Comparison of ENCODE assay signal across 1 cellular context in the genomic region with DNA sequence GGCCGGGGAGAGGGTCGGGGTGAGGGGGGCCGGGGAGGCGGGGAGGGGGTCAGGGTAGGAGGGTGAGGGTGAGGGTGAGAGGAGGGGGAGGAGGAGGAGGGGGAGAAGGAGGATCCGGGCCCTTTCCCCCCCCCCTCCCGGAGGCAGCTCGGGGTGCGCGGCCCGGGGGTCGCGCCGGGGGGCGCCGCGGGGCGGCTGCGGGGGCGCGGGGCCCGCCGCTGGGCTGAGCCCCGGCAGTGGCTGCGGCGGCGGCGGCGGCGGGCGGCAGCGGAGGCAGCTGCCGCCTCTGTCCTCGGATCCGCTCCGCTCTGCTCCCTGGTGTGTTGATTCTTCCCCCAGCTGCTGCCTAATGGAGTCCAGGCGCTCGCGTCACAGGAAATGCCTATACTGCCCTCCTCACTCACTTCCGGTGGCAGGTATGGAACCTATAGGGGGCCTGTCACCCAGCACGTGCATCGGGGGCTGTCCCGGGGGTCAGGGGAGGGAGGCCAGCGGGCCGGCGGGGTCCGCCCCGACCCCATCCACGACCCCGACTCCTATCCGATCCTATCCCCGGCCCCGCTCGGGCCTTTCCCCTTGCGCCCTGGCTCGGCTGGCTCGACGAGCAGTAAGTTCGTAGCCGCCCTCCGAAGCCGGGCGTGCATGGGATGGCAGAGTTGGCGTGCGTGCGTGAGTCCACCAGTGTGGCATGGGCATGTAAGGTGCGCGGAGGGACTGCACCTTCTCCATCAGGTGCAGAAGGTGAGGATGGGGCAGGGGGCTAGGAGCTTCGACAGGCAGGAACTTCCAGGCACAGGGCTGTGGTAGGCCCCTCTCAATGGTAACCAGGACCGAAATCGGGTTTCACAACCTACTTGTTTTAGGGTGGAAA.
TF ChIP-seq lines count a peak whose summit lies in the region.

A gene (minus strand): TSS at position 351 of the 871 bp plus-strand sequence.

TF ChIP-seq in HEK293, 187 proteins besides CTCF, POLR2A, EP300 and RAD21 (continued from another document and continues in another):
- TF ChIP-seq, protein P1, sequence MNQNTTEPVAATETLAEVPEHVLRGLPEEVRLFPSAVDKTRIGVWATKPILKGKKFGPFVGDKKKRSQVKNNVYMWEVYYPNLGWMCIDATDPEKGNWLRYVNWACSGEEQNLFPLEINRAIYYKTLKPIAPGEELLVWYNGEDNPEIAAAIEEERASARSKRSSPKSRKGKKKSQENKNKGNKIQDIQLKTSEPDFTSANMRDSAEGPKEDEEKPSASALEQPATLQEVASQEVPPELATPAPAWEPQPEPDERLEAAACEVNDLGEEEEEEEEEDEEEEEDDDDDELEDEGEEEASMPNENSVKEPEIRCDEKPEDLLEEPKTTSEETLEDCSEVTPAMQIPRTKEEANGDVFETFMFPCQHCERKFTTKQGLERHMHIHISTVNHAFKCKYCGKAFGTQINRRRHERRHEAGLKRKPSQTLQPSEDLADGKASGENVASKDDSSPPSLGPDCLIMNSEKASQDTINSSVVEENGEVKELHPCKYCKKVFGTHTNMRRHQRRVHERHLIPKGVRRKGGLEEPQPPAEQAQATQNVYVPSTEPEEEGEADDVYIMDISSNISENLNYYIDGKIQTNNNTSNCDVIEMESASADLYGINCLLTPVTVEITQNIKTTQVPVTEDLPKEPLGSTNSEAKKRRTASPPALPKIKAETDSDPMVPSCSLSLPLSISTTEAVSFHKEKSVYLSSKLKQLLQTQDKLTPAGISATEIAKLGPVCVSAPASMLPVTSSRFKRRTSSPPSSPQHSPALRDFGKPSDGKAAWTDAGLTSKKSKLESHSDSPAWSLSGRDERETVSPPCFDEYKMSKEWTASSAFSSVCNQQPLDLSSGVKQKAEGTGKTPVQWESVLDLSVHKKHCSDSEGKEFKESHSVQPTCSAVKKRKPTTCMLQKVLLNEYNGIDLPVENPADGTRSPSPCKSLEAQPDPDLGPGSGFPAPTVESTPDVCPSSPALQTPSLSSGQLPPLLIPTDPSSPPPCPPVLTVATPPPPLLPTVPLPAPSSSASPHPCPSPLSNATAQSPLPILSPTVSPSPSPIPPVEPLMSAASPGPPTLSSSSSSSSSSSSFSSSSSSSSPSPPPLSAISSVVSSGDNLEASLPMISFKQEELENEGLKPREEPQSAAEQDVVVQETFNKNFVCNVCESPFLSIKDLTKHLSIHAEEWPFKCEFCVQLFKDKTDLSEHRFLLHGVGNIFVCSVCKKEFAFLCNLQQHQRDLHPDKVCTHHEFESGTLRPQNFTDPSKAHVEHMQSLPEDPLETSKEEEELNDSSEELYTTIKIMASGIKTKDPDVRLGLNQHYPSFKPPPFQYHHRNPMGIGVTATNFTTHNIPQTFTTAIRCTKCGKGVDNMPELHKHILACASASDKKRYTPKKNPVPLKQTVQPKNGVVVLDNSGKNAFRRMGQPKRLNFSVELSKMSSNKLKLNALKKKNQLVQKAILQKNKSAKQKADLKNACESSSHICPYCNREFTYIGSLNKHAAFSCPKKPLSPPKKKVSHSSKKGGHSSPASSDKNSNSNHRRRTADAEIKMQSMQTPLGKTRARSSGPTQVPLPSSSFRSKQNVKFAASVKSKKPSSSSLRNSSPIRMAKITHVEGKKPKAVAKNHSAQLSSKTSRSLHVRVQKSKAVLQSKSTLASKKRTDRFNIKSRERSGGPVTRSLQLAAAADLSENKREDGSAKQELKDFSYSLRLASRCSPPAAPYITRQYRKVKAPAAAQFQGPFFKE (tag by site-specific recombination; IDR thresholded peaks at IDR 0.05; ENCODE audit: borderline replicate concordance), result peak; percentile 86; the same call in 1 of the 2 replicates
- TF ChIP-seq SETDB1 (IDR thresholded peaks at IDR 0.05; ENCODE audit: insufficient read length, low read length) (no peak), ZNF112 (tag by site-specific recombination; IDR thresholded peaks at IDR 0.05) (no peak), ZNF114 (tag by site-specific recombination; IDR thresholded peaks at IDR 0.05) (no peak), ZNF48 (tag by site-specific recombination; IDR thresholded peaks at IDR 0.05) (no peak), ZNF510 (tag by site-specific recombination; IDR thresholded peaks at IDR 0.05; ENCODE audit: insufficient replicate concordance) (no peak), RBAK (tag by site-specific recombination; IDR thresholded peaks at IDR 0.05) (no peak), ZNF354C (tag by site-specific recombination; IDR thresholded peaks at IDR 0.05; ENCODE audit: borderline replicate concordance, low read depth) (no peak), ZNF174 (tag by site-specific recombination; IDR thresholded peaks at IDR 0.05) (no peak), ZNF350 (tag by site-specific recombination; IDR thresholded peaks at IDR 0.05) (no peak), ZNF830 (tag by site-specific recombination; IDR thresholded peaks at IDR 0.05; ENCODE audit: low read depth) (no peak), ZNF24 (tag by site-specific recombination; IDR thresholded peaks at IDR 0.05) (peak; percentile 92), ZNF544 (tag by site-specific recombination; IDR thresholded peaks at IDR 0.05) (no peak), ZNF37A (tag by site-specific recombination; IDR thresholded peaks at IDR 0.05) (no peak), HOXA7 (CRISPR knock-in tag; IDR thresholded peaks at IDR 0.05; ENCODE audit: borderline replicate concordance) (no peak), ZNF266 (tag by site-specific recombination; IDR thresholded peaks at IDR 0.05; ENCODE audit: low read depth) (no peak), ZNF624 (tag by site-specific recombination; IDR thresholded peaks at IDR 0.05) (no peak), ZNF768 (tag by site-specific recombination; IDR thresholded peaks at IDR 0.05) (no peak), ZNF548 (tag by site-specific recombination; IDR thresholded peaks at IDR 0.05) (no peak), ZNF701 (tag by site-specific recombination; IDR thresholded peaks at IDR 0.05) (no peak), ZNF23 (tag by site-specific recombination; IDR thresholded peaks at IDR 0.05; ENCODE audit: borderline replicate concordance) (no peak), ZBTB1 (tag by site-specific recombination; IDR thresholded peaks at IDR 0.05) (0 out of 2 replicates have a peak, but pooled peaks have one; percentile 8), ZNF530 (tag by site-specific recombination; IDR thresholded peaks at IDR 0.05; ENCODE audit: low read depth) (no peak), SP2 (tag by site-specific recombination; IDR thresholded peaks at IDR 0.05) (peak; percentile 92), ZNF561 (tag by site-specific recombination; IDR thresholded peaks at IDR 0.05; ENCODE audit: borderline replicate concordance) (peak; percentile 84; the same call in 1 of the 2 replicates), ZNF433 (tag by site-specific recombination; IDR thresholded peaks at IDR 0.05; ENCODE audit: low read depth) (no peak), ZNF423 (tag by site-specific recombination; IDR thresholded peaks at IDR 0.05) (peak; percentile 62), ZXDB (tag by site-specific recombination; IDR thresholded peaks at IDR 0.05) (peak; percentile 97), ZNF707 (tag by site-specific recombination; IDR thresholded peaks at IDR 0.05) (no peak), ZNF2 (tag by site-specific recombination; IDR thresholded peaks at IDR 0.05) (peak; percentile 98), ZNF248 (tag by site-specific recombination; IDR thresholded peaks at IDR 0.05) (no peak), ZNF629 (tag by site-specific recombination; IDR thresholded peaks at IDR 0.05) (peak; percentile 99), ZNF202 (tag by site-specific recombination; IDR thresholded peaks at IDR 0.05; ENCODE audit: borderline replicate concordance) (no peak), ZSCAN30 (tag by site-specific recombination; IDR thresholded peaks at IDR 0.05) (peak; percentile 96), ZNF274 (IDR thresholded peaks at IDR 0.05; ENCODE audit: low read length) (no peak), ZNF274 (tag by site-specific recombination; IDR thresholded peaks at IDR 0.05; ENCODE audit: borderline replicate concordance) (no peak), ZNF658 (tag by site-specific recombination; IDR thresholded peaks at IDR 0.05) (no peak), ZNF843 (tag by site-specific recombination; IDR thresholded peaks at IDR 0.05) (peak; percentile 80), YY2 (tag by site-specific recombination; IDR thresholded peaks at IDR 0.05) (peak; percentile 83; the same call in 1 of the 2 replicates), ZNF585B (tag by site-specific recombination; IDR thresholded peaks at IDR 0.05) (no peak), KLF8 (tag by site-specific recombination; IDR thresholded peaks at IDR 0.05) (peak; percentile 72), ZNF169 (tag by site-specific recombination; IDR thresholded peaks at IDR 0.05) (no peak)
- TF ChIP-seq, protein P2, sequence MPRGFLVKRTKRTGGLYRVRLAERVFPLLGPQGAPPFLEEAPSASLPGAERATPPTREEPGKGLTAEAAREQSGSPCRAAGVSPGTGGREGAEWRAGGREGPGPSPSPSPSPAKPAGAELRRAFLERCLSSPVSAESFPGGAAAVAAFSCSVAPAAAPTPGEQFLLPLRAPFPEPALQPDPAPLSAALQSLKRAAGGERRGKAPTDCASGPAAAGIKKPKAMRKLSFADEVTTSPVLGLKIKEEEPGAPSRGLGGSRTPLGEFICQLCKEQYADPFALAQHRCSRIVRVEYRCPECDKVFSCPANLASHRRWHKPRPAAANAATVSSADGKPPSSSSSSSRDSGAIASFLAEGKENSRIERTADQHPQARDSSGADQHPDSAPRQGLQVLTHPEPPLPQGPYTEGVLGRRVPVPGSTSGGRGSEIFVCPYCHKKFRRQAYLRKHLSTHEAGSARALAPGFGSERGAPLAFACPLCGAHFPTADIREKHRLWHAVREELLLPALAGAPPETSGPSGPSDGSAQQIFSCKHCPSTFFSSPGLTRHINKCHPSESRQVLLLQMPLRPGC (tag by site-specific recombination; IDR thresholded peaks at IDR 0.05), result peak; percentile 100
- TF ChIP-seq, protein P3, sequence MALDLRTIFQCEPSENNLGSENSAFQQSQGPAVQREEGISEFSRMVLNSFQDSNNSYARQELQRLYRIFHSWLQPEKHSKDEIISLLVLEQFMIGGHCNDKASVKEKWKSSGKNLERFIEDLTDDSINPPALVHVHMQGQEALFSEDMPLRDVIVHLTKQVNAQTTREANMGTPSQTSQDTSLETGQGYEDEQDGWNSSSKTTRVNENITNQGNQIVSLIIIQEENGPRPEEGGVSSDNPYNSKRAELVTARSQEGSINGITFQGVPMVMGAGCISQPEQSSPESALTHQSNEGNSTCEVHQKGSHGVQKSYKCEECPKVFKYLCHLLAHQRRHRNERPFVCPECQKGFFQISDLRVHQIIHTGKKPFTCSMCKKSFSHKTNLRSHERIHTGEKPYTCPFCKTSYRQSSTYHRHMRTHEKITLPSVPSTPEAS (tag by site-specific recombination; IDR thresholded peaks at IDR 0.05), result peak; percentile 48
- TF ChIP-seq, protein P4, sequence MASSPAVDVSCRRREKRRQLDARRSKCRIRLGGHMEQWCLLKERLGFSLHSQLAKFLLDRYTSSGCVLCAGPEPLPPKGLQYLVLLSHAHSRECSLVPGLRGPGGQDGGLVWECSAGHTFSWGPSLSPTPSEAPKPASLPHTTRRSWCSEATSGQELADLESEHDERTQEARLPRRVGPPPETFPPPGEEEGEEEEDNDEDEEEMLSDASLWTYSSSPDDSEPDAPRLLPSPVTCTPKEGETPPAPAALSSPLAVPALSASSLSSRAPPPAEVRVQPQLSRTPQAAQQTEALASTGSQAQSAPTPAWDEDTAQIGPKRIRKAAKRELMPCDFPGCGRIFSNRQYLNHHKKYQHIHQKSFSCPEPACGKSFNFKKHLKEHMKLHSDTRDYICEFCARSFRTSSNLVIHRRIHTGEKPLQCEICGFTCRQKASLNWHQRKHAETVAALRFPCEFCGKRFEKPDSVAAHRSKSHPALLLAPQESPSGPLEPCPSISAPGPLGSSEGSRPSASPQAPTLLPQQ (tag by site-specific recombination; IDR thresholded peaks at IDR 0.05), result peak; percentile 87
- TF ChIP-seq, protein P5, sequence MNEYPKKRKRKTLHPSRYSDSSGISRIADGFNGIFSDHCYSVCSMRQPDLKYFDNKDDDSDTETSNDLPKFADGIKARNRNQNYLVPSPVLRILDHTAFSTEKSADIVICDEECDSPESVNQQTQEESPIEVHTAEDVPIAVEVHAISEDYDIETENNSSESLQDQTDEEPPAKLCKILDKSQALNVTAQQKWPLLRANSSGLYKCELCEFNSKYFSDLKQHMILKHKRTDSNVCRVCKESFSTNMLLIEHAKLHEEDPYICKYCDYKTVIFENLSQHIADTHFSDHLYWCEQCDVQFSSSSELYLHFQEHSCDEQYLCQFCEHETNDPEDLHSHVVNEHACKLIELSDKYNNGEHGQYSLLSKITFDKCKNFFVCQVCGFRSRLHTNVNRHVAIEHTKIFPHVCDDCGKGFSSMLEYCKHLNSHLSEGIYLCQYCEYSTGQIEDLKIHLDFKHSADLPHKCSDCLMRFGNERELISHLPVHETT (tag by site-specific recombination; IDR thresholded peaks at IDR 0.05), result no peak; the same call in none of the 2 replicates
- TF ChIP-seq, protein P6, sequence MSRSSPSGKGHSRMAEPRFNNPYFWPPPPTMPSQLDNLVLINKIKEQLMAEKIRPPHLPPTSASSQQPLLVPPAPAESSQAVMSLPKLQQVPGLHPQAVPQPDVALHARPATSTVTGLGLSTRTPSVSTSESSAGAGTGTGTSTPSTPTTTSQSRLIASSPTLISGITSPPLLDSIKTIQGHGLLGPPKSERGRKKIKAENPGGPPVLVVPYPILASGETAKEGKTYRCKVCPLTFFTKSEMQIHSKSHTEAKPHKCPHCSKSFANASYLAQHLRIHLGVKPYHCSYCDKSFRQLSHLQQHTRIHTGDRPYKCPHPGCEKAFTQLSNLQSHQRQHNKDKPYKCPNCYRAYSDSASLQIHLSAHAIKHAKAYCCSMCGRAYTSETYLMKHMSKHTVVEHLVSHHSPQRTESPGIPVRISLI (tag by site-specific recombination; IDR thresholded peaks at IDR 0.05), result no peak
- TF ChIP-seq, protein P7, sequence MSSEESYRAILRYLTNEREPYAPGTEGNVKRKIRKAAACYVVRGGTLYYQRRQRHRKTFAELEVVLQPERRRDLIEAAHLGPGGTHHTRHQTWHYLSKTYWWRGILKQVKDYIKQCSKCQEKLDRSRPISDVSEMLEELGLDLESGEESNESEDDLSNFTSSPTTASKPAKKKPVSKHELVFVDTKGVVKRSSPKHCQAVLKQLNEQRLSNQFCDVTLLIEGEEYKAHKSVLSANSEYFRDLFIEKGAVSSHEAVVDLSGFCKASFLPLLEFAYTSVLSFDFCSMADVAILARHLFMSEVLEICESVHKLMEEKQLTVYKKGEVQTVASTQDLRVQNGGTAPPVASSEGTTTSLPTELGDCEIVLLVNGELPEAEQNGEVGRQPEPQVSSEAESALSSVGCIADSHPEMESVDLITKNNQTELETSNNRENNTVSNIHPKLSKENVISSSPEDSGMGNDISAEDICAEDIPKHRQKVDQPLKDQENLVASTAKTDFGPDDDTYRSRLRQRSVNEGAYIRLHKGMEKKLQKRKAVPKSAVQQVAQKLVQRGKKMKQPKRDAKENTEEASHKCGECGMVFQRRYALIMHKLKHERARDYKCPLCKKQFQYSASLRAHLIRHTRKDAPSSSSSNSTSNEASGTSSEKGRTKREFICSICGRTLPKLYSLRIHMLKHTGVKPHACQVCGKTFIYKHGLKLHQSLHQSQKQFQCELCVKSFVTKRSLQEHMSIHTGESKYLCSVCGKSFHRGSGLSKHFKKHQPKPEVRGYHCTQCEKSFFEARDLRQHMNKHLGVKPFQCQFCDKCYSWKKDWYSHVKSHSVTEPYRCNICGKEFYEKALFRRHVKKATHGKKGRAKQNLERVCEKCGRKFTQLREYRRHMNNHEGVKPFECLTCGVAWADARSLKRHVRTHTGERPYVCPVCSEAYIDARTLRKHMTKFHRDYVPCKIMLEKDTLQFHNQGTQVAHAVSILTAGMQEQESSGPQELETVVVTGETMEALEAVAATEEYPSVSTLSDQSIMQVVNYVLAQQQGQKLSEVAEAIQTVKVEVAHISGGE (tag by site-specific recombination; conservative IDR thresholded peaks at IDR 0.05; ENCODE audit: low read depth), result peak; percentile 94
